ENCODE assay signal across 2 cellular contexts in genomic region chr3:156507285-156507684, GRCh38.
TF ChIP-seq lines count a peak whose summit lies in the region.

No MANE protein-coding gene starts in this region.

TF ChIP-seq in HepG2, 621 proteins besides CTCF, POLR2A, EP300 and RAD21:
- TF ChIP-seq ATF7 (IDR thresholded peaks at IDR 0.05): peak; percentile 75
- TF ChIP-seq ATF7 (CRISPR knock-in tag; IDR thresholded peaks at IDR 0.05): no peak
- TF ChIP-seq ISX (CRISPR knock-in tag; conservative IDR thresholded peaks at IDR 0.05): no peak

TF ChIP-seq in K562, 482 proteins besides CTCF, POLR2A, EP300 and RAD21:
- TF ChIP-seq FOSL1 (tag; conservative IDR thresholded peaks at IDR 0.05): peak; percentile 66
- no peak for TF ChIP-seq SIRT6 (IDR thresholded peaks at IDR 0.05; ENCODE audit: low read depth, low read length)
- peak; percentile 76 for TF ChIP-seq ATF3 (IDR thresholded peaks at IDR 0.05)
- no peak for TF ChIP-seq ATF3 (CRISPR knock-in tag; conservative IDR thresholded peaks at IDR 0.05)
- TF ChIP-seq ATF7 (IDR thresholded peaks at IDR 0.05): peak; percentile 37; the same call in 1 of the 2 replicates
